In genomic region chr22:50167689-50168489, GRCh38 we compare ENCODE assay signal across 31 cellular contexts. TPM values are rescaled to one million over a fixed set of nuclear protein-coding genes. Genes with fewer than 3 reads are reported as not detected.
DNase-seq lines count a peak whose midpoint lies in the region; ATAC-seq and TF ChIP-seq lines count a peak whose summit lies in the region.
"Had no signal": no experiment of that assay in that cellular context is flagged by ENCODE, and none has a peak within 500 bp of the region (broad histone marks: within the 10 kb centered on the region; RNA-seq: fewer than 3 reads in every experiment).

No MANE protein-coding gene starts in this region.

- no peak overlapping the region for H3K27ac Mint-ChIP-seq in activated naive CD8-positive, alpha-beta T cell
- H3K27ac Mint-ChIP-seq in activated naive CD8-positive, alpha-beta T cell treated with anti-CD3 and anti-CD28 coated beads, Interleukin-2, amount 50 U/mL, for 24 hours: no peak overlapping the region
- no peak overlapping the region for H3K27ac Mint-ChIP-seq in WTC11
- H3K27ac Mint-ChIP-seq in glutamatergic neuron (ENCODE audit: unreplicated experiment): no peak overlapping the region
- peak overlapping the region; percentile 93 for H3K27ac Mint-ChIP-seq in stimulated activated effector memory CD8-positive, alpha-beta T cell treated with anti-CD3 and anti-CD28 coated beads, Interleukin-12 subunit alpha, Interleukin-12 subunit beta, amount 100 ng/mL, for 72 hours
- H3K27ac Mint-ChIP-seq: effector memory CD8-positive, alpha-beta T cell had no signal

- peak overlapping the region; percentile 35 for H3K4me3 Mint-ChIP-seq in activated naive CD8-positive, alpha-beta T cell
- H3K4me3 Mint-ChIP-seq in activated naive CD8-positive, alpha-beta T cell treated with anti-CD3 and anti-CD28 coated beads, Interleukin-2, amount 50 U/mL, for 24 hours: no peak overlapping the region
- H3K4me3 Mint-ChIP-seq in WTC11: peak overlapping the region; percentile 46
- H3K4me3 Mint-ChIP-seq in glutamatergic neuron (ENCODE audit: unreplicated experiment): no peak overlapping the region
- H3K4me3 Mint-ChIP-seq in stimulated activated effector memory CD8-positive, alpha-beta T cell treated with anti-CD3 and anti-CD28 coated beads, Interleukin-12 subunit alpha, Interleukin-12 subunit beta, amount 100 ng/mL, for 72 hours: peak overlapping the region; percentile 74

- POLR2A ChIA-PET in WTC11 (lab: Charles Lee): no interaction called here

- no peak for ATAC-seq in activated naive CD8-positive, alpha-beta T cell treated with anti-CD3 and anti-CD28 coated beads, Interleukin-2, amount 50 U/mL, for 24 hours
- no peak for ATAC-seq in WTC11
- no peak for ATAC-seq in stimulated activated effector memory CD8-positive, alpha-beta T cell treated with anti-CD3 and anti-CD28 coated beads, Interleukin-12 subunit alpha, Interleukin-12 subunit beta, amount 100 ng/mL, for 72 hours
- ATAC-seq: activated CD4-positive, alpha-beta T cell treated with anti-CD3 and anti-CD28 coated beads for 36 hours; effector memory CD8-positive, alpha-beta T cell; left lobe of liver; sciatic nerve had no signal

- TF ChIP-seq CTCF in WTC11 (IDR thresholded peaks at IDR 0.05): no peak
- no peak for TF ChIP-seq CTCF in glutamatergic neuron (IDR thresholded peaks at IDR 0.05; ENCODE audit: partially characterized antibody, unreplicated experiment)
- TF ChIP-seq CTCF in tibial artery (IDR thresholded peaks at IDR 0.05): no peak

- peaks cover 0 to 17% (median 13%) of the 10 kb centered on the region in 4 donors for H3K4me1 ChIP-seq in tibial artery
- H3K4me1 ChIP-seq: prostate gland had no signal

- peaks cover 0 to 53% of the 10 kb centered on the region in 2 donors for H3K27me3 ChIP-seq in tibial artery

- no peak overlapping the region for H3K27ac ChIP-seq in tibial artery
- H3K27ac ChIP-seq: neutrophil, prostate gland, tibial nerve had no signal

- H3K4me1 Mint-ChIP-seq in activated naive CD8-positive, alpha-beta T cell (ENCODE audit: low read depth): peaks cover 5% of the 10 kb centered on the region
- peaks cover 5% of the 10 kb centered on the region for H3K4me1 Mint-ChIP-seq in activated naive CD8-positive, alpha-beta T cell treated with anti-CD3 and anti-CD28 coated beads, Interleukin-2, amount 50 U/mL, for 24 hours
- H3K4me1 Mint-ChIP-seq in WTC11: peaks cover 3% of the 10 kb centered on the region; the same call in 1 of the 2 replicates
- no peaks in the 10 kb centered on the region for H3K4me1 Mint-ChIP-seq in glutamatergic neuron (ENCODE audit: low read depth, unreplicated experiment)
- H3K4me1 Mint-ChIP-seq in stimulated activated effector memory CD8-positive, alpha-beta T cell treated with anti-CD3 and anti-CD28 coated beads, Interleukin-12 subunit alpha, Interleukin-12 subunit beta, amount 100 ng/mL, for 72 hours: peaks cover 25% of the 10 kb centered on the region

- H3K4me3 ChIP-seq in tibial artery: no peak overlapping the region
- H3K4me3 ChIP-seq: cardiac muscle cell, prostate gland, tibial nerve had no signal

- intact Hi-C loops in tibial artery (cut with DNase I; ENCODE audit: low total_unique reads): no loop called here

- peaks cover 7% of the 10 kb centered on the region for H3K27me3 Mint-ChIP-seq in activated naive CD8-positive, alpha-beta T cell
- H3K27me3 Mint-ChIP-seq in activated naive CD8-positive, alpha-beta T cell treated with anti-CD3 and anti-CD28 coated beads, Interleukin-2, amount 50 U/mL, for 24 hours: peaks cover 34% of the 10 kb centered on the region
- H3K27me3 Mint-ChIP-seq in WTC11 (ENCODE audit: low read depth) (peaks cover 25% of the 10 kb centered on the region), glutamatergic neuron (ENCODE audit: unreplicated experiment) (peaks cover 15% of the 10 kb centered on the region)

- CTCF ChIA-PET in WTC11 (lab: Charles Lee): no interaction called here

- no peaks in the 10 kb centered on the region for H3K36me3 Mint-ChIP-seq in activated naive CD8-positive, alpha-beta T cell
- no peaks in the 10 kb centered on the region for H3K36me3 Mint-ChIP-seq in activated naive CD8-positive, alpha-beta T cell treated with anti-CD3 and anti-CD28 coated beads, Interleukin-2, amount 50 U/mL, for 24 hours (ENCODE audit: low read depth)
- H3K36me3 Mint-ChIP-seq in WTC11 (no peaks in the 10 kb centered on the region), glutamatergic neuron (ENCODE audit: unreplicated experiment) (no peaks in the 10 kb centered on the region)
- peaks cover 24% of the 10 kb centered on the region for H3K36me3 Mint-ChIP-seq in stimulated activated effector memory CD8-positive, alpha-beta T cell treated with anti-CD3 and anti-CD28 coated beads, Interleukin-12 subunit alpha, Interleukin-12 subunit beta, amount 100 ng/mL, for 72 hours
- H3K36me3 Mint-ChIP-seq: IgD-negative memory B cell had no signal

- DNase-seq in activated naive CD8-positive, alpha-beta T cell treated with anti-CD3 and anti-CD28 coated beads, Interleukin-2, amount 50 U/mL, for 24 hours: no peak
- no peak for DNase-seq in WTC11 (ENCODE audit: low spot score)
- DNase-seq in glutamatergic neuron: peak; percentile 21
- DNase-seq in stimulated activated effector memory CD8-positive, alpha-beta T cell treated with anti-CD3 and anti-CD28 coated beads, Interleukin-12 subunit alpha, Interleukin-12 subunit beta, amount 100 ng/mL, for 72 hours (ENCODE audit: low spot score in 2 of 2): no peak
- no peak for DNase-seq in NCI-H446 treated with DMSO at 0.1 percent for 48 hours (lab: John Stamatoyannopoulos, UW)
- no peak for DNase-seq in activated gamma-delta T cell treated with Interleukin-2 at 50 U/mL for 16 hours
- no peak for DNase-seq in tibial artery
- DNase-seq: activated CD4-positive, alpha-beta T cell treated with anti-CD3 and anti-CD28 coated beads for 36 hours; activated CD8-positive, alpha-beta memory T cell treated with anti-CD3 and anti-CD28 coated beads for 24 hours; activated naive CD4-positive, alpha-beta T cell; activated T-cell treated with anti-CD3 and anti-CD28 coated beads, Interleukin-2, amount 50 U/mL, for 1 hour; COR-L47; cortex of kidney; DMS79; effector memory CD8-positive, alpha-beta T cell; mesenchymal stem cell; NCI-H1092 treated with DMSO at 0.1 percent for 48 hours; NCI-H1694 treated with DMSO at 0.1 percent for 48 hours; NCI-H510A; SIG-M5; stimulated activated CD4-positive, alpha-beta T cell treated with anti-CD3 and anti-CD28 coated beads, Interleukin-12 subunit alpha, Interleukin-12 subunit beta, amount 100 ng/mL, for 4 hours; stimulated activated CD4-positive, alpha-beta T cell treated with anti-CD3 and anti-CD28 coated beads, Interleukin-2, amount 100 ng/mL, for 48 hours; T-helper 9 cell had no signal

- no peaks in the 10 kb centered on the region for H3K9me3 ChIP-seq in tibial artery
- H3K9me3 ChIP-seq: neutrophil, prostate gland, tibial nerve had no signal

- no peaks in the 10 kb centered on the region for H3K9me3 Mint-ChIP-seq in activated naive CD8-positive, alpha-beta T cell (ENCODE audit: low read depth)
- no peaks in the 10 kb centered on the region for H3K9me3 Mint-ChIP-seq in activated naive CD8-positive, alpha-beta T cell treated with anti-CD3 and anti-CD28 coated beads, Interleukin-2, amount 50 U/mL, for 24 hours
- H3K9me3 Mint-ChIP-seq in WTC11 (no peaks in the 10 kb centered on the region), glutamatergic neuron (ENCODE audit: unreplicated experiment) (peaks cover 9% of the 10 kb centered on the region)
- H3K9me3 Mint-ChIP-seq in stimulated activated effector memory CD8-positive, alpha-beta T cell treated with anti-CD3 and anti-CD28 coated beads, Interleukin-12 subunit alpha, Interleukin-12 subunit beta, amount 100 ng/mL, for 72 hours: no peaks in the 10 kb centered on the region
- H3K9me3 Mint-ChIP-seq: effector memory CD8-positive, alpha-beta T cell; IgD-negative memory B cell had no signal

- no peaks in the 10 kb centered on the region for H3K36me3 ChIP-seq in tibial artery
- H3K36me3 ChIP-seq: cardiac muscle cell, neutrophil, prostate gland, tibial nerve had no signal

TF ChIP-seq in WTC11, 78 proteins besides CTCF, POLR2A, EP300 and RAD21:
- TF ChIP-seq USF1 (CRISPR knock-in tag; IDR thresholded peaks at IDR 0.05): no peak
- no peak for TF ChIP-seq ZMAT4 (CRISPR knock-in tag; IDR thresholded peaks at IDR 0.05)
- no peak for TF ChIP-seq SMAD3 (CRISPR knock-in tag; IDR thresholded peaks at IDR 0.05; ENCODE audit: borderline replicate concordance)

RNA-seq across cellular contexts. Expression of gene PANX2, which starts 2.6 kb away (rescaled TPM):
- total RNA-seq in WTC11 (2021) (10.2 to 10.7 TPM (median 10.3 TPM) in 3 replicates), glutamatergic neuron (ENCODE audit: unreplicated experiment) (1.8 TPM)

RNA-seq across cellular contexts. Expression of gene TRABD, which starts 17.8 kb away (rescaled TPM):
- total RNA-seq in WTC11 (2021): 79.9 to 90.4 TPM (median 81.3 TPM) in 3 replicates
- total RNA-seq in glutamatergic neuron (ENCODE audit: unreplicated experiment): 31.3 TPM

RNA-seq across cellular contexts. Expression of gene SELENOO, which starts 32.9 kb away (rescaled TPM):
- total RNA-seq in WTC11 (2021) (27.0 to 29.8 TPM (median 28.8 TPM) in 3 replicates), glutamatergic neuron (ENCODE audit: unreplicated experiment) (23.9 TPM)

Comparison
In these comparisons a context has a peak if more than half of its experiments do, and no peak if none do; other contexts are left out.
1. H3K4me3 Mint-ChIP-seq: peak in activated naive CD8-positive, alpha-beta T cell (single experiment), WTC11 (single experiment) and stimulated activated effector memory CD8-positive, alpha-beta T cell treated with anti-CD3 and anti-CD28 coated beads, Interleukin-12 subunit alpha, Interleukin-12 subunit beta, amount 100 ng/mL, for 72 hours (single experiment); none in activated naive CD8-positive, alpha-beta T cell treated with anti-CD3 and anti-CD28 coated beads, Interleukin-2, amount 50 U/mL, for 24 hours (single experiment) and glutamatergic neuron (single experiment).